26 cellular contexts compared by ENCODE assay signal in the genomic region with DNA sequence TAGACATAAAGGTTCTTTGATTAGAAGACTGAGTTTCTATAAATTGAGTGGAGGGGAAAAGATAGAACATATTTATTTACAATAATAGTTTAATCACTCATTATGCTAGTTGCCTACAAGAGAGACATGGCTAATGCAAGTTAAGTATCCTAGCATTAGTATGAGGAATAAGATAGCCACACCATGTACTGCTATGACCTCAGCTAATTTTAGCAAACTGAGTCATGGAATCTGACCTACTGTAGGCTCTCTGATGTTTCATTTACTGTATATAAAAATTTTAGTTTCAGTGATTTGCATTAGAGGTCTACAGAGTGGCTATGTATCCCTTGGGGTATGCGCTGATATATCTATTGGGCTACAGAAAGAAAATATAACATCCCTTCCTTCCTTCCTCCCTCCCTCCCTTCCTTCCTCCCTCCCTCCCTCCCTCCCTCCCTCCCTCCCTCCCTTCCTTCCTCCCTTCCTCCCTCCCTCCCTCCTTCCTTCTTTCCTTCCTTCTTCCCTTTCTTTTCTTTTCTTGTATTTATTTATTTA. TPM values are rescaled to one million over a fixed set of nuclear protein-coding genes. Genes with fewer than 3 reads are reported as not detected.
A peak's percentile ranks its signal among the peaks of the same experiment; 100 is the strongest.
DNase-seq lines count a peak whose midpoint lies in the region; ATAC-seq and TF ChIP-seq lines count a peak whose summit lies in the region.
"Had no signal": no experiment of that assay in that cellular context is flagged by ENCODE, and none has a peak within 500 bp of the region (broad histone marks: within the 10 kb centered on the region; RNA-seq: fewer than 3 reads in every experiment).

No MANE protein-coding gene starts in this region.

- no peaks in the 10 kb centered on the region for H3K27me3 ChIP-seq in GM23248 (replicated peaks; ENCODE audit: insufficient read depth)
- no peaks in the 10 kb centered on the region for H3K27me3 ChIP-seq in gastrocnemius medialis
- H3K27me3 ChIP-seq: esophagus squamous epithelium, sigmoid colon, tibial nerve had no signal

- no peak for TF ChIP-seq POLR2A in gastrocnemius medialis (IDR thresholded peaks at IDR 0.05)

- H3K9me3 Mint-ChIP-seq in immature natural killer cell (no peaks in the 10 kb centered on the region), glutamatergic neuron (ENCODE audit: unreplicated experiment) (peaks cover 9% of the 10 kb centered on the region)
- H3K9me3 Mint-ChIP-seq: central memory CD8-positive, alpha-beta T cell; dendritic cell treated with granulocyte-macrophage colony-stimulating factor and Interleukin-4, amounts not matched to agents 40 ng/mL and 50 ng/mL, for 4 days; T-helper 1 cell treated with Interleukin-12 subunit alpha and Interleukin-12 subunit beta and Interleukin-4 antibody, amounts not matched to agents 30 μg/mL and 1 μg/mL, for 36 hours had no signal

- H3K27ac ChIP-seq in GM23248: no peak overlapping the region
- H3K27ac ChIP-seq in gastrocnemius medialis: peak overlapping the region; percentile 94 to 95 (median 94)
- H3K27ac ChIP-seq: C4-2B, sigmoid colon, tibial nerve had no signal

- no peaks in the 10 kb centered on the region for H3K79me2 ChIP-seq in GM23248 (ENCODE audit: insufficient read depth)

- H4K20me1 ChIP-seq in GM23248 (ENCODE audit: insufficient read depth): no peaks in the 10 kb centered on the region

- H3K9ac ChIP-seq in GM23248: no peak overlapping the region

- ATAC-seq in gastrocnemius medialis (peak; percentile 96 to 97), HG02798 (IDR thresholded peaks at IDR 0.05; ENCODE audit: poor library complexity, unreplicated experiment) (no peak)
- ATAC-seq: PC-3, SK-N-SH treated with all-trans-retinoic acid at 6 μM for 48 hours had no signal

- H3K4me1 Mint-ChIP-seq in immature natural killer cell (peaks cover 5 to 21% of the 10 kb centered on the region in 2 donors), glutamatergic neuron (ENCODE audit: low read depth, unreplicated experiment) (peaks cover 3% of the 10 kb centered on the region)

- DNase-seq in GM23248: peak; percentile 44
- peak; percentile 55 for DNase-seq in NCI-H82 (lab: John Stamatoyannopoulos, UW)
- peak; percentile 3 to 23 for DNase-seq in foreskin fibroblast
- DNase-seq in gastrocnemius medialis: no peak
- DNase-seq in immature natural killer cell: no peak
- no peak for DNase-seq in glutamatergic neuron
- DNase-seq: activated gamma-delta T cell treated with Interleukin-2 at 50 U/mL for 16 hours; activated T-cell treated with anti-CD3 and anti-CD28 coated beads, Interleukin-2, amount 50 U/mL, for 48 hours; Caco-2; DMS53; esophagus squamous epithelium; GDM1; NCI-H1092 treated with DMSO at 0.1 percent for 48 hours; NCI-H1930; NCI-H524 treated with DMSO at 0.1 percent for 48 hours; PC-3; sigmoid colon; stimulated activated CD4-positive, alpha-beta T cell treated with anti-CD3 and anti-CD28 coated beads, Interleukin-4, amount 100 ng/mL, for 24 hours had no signal

- H3K4me3 ChIP-seq in GM23248 (no peak overlapping the region), foreskin fibroblast (ENCODE audit: low read depth in 1 of 2, low read length in 2 of 2) (no peak overlapping the region), gastrocnemius medialis (no peak overlapping the region)
- H3K4me3 ChIP-seq: HAP-1, sigmoid colon, tibial nerve had no signal

- no peaks in the 10 kb centered on the region for H3K27me3 Mint-ChIP-seq in immature natural killer cell (ENCODE audit: low read depth in 3 of 3)
- H3K27me3 Mint-ChIP-seq in glutamatergic neuron (ENCODE audit: unreplicated experiment): peaks cover 2% of the 10 kb centered on the region
- H3K27me3 Mint-ChIP-seq: central memory CD8-positive, alpha-beta T cell; dendritic cell treated with granulocyte-macrophage colony-stimulating factor and Interleukin-4, amounts not matched to agents 40 ng/mL and 50 ng/mL, for 4 days had no signal

- WGBS in GM23248 (ENCODE audit: low coverage in 1 of 2, low lambda C conversion rate in 2 of 2, missing lambda C conversion rate in 2 of 2), 2 experiments: 97 to 100% methylated on average over 1 of the region's 1 CpG

- H3K36me3 Mint-ChIP-seq in immature natural killer cell (peaks cover 7 to 14% (median 7%) of the 10 kb centered on the region in 3 donors), glutamatergic neuron (ENCODE audit: unreplicated experiment) (no peaks in the 10 kb centered on the region)

- no peak for TF ChIP-seq CTCF in foreskin fibroblast (IDR thresholded peaks at IDR 0.05; ENCODE audit: low read depth, low read length)
- TF ChIP-seq CTCF in gastrocnemius medialis (IDR thresholded peaks at IDR 0.05 in 4 of 5, conservative IDR thresholded peaks at IDR 0.05 in 1 of 5): no peak
- TF ChIP-seq CTCF in glutamatergic neuron (IDR thresholded peaks at IDR 0.05; ENCODE audit: partially characterized antibody, unreplicated experiment): no peak

- in situ Hi-C loops in GM23248 (cut with MboI): no loop called here
- in situ Hi-C loops in gastrocnemius medialis (cut with MboI; ENCODE audit: low sequenced_read_pairs in 4 of 4): loop anchor here in 1 of 4 donors (5.0 kb wide), 1 partner anchor 44 kb away; no protein-coding TSS in a partner anchor

- H3K4me2 ChIP-seq in GM23248 (ENCODE audit: unreplicated experiment): no peak overlapping the region

- no peak overlapping the region for H3K27ac Mint-ChIP-seq in immature natural killer cell
- H3K27ac Mint-ChIP-seq in glutamatergic neuron (ENCODE audit: unreplicated experiment): no peak overlapping the region
- H3K27ac Mint-ChIP-seq: dendritic cell treated with granulocyte-macrophage colony-stimulating factor and Interleukin-4, amounts not matched to agents 40 ng/mL and 50 ng/mL, for 4 days; T-helper 1 cell treated with Interleukin-12 subunit alpha and Interleukin-12 subunit beta and Interleukin-4 antibody, amounts not matched to agents 30 μg/mL and 1 μg/mL, for 36 hours had no signal

- H3K4me3 Mint-ChIP-seq in immature natural killer cell (no peak overlapping the region), glutamatergic neuron (ENCODE audit: unreplicated experiment) (no peak overlapping the region)
- H3K4me3 Mint-ChIP-seq: central memory CD8-positive, alpha-beta T cell; dendritic cell treated with granulocyte-macrophage colony-stimulating factor and Interleukin-4, amounts not matched to agents 40 ng/mL and 50 ng/mL, for 4 days; T-helper 1 cell treated with Interleukin-12 subunit alpha and Interleukin-12 subunit beta and Interleukin-4 antibody, amounts not matched to agents 30 μg/mL and 1 μg/mL, for 36 hours had no signal

- no peaks in the 10 kb centered on the region for H3K9me3 ChIP-seq in GM23248 (ENCODE audit: low read depth)
- no peaks in the 10 kb centered on the region for H3K9me3 ChIP-seq in gastrocnemius medialis
- H3K9me3 ChIP-seq: Caco-2, esophagus squamous epithelium, HAP-1, sigmoid colon, tibial nerve had no signal

- H2AFZ ChIP-seq in GM23248: no peak overlapping the region

- no peaks in the 10 kb centered on the region for H3K9me2 ChIP-seq in GM23248 (ENCODE audit: insufficient read depth)

- peaks cover 25% of the 10 kb centered on the region for H3K4me1 ChIP-seq in GM23248 (ENCODE audit: insufficient read depth)
- peaks cover 44 to 50% of the 10 kb centered on the region in 2 donors for H3K4me1 ChIP-seq in gastrocnemius medialis

- H3K36me3 ChIP-seq in GM23248 (ENCODE audit: low read depth) (no peaks in the 10 kb centered on the region), gastrocnemius medialis (peaks cover 0 to 19% of the 10 kb centered on the region in 2 donors)
- H3K36me3 ChIP-seq: HAP-1 had no signal

- H3F3A ChIP-seq in GM23248 (ENCODE audit: insufficient read depth): no peaks in the 10 kb centered on the region

- intact Hi-C loops in gastrocnemius medialis (cut with DNase I; ENCODE audit: low total_unique reads): no loop called here

RNA-seq across cellular contexts. Expression of a gene that starts 5.8 kb away (rescaled TPM):
- total RNA-seq in GM23248 (2014; rRNA removed; shearing (Covaris generic)): 7.6 and 8.0 TPM in 2 replicates
- polyA plus RNA-seq in GM23248 (2016; fragmentation: Nextera tagmentation; extraction: Ambion mirVana): 5.2 and 5.5 TPM in 2 replicates
- 100 to 1,000 TPM in 2 of 4 donors, 10 to 100 TPM in 2; 49.3 to 143 (median 103) TPM for total RNA-seq in gastrocnemius medialis
- polyA plus RNA-seq in immature natural killer cell: 10 to 100 TPM in 1 of 3 donors, 1 to 10 TPM in 2; 5.0 to 10.8 (median 6.1) TPM
- total RNA-seq in glutamatergic neuron (ENCODE audit: unreplicated experiment): 20.4 TPM

Comparison
In these comparisons a context has a peak if more than half of its experiments do, and no peak if none do; other contexts are left out.
1. DNase-seq: peak in GM23248 (single experiment), NCI-H82 (single experiment) and foreskin fibroblast (2 of 2); none in gastrocnemius medialis (0 of 2), immature natural killer cell (0 of 3) and glutamatergic neuron (single experiment).